ENCODE assay signal across 15 cellular contexts in genomic region chr4:109966891-109967481, GRCh38.
"Had no signal": no experiment of that assay in that cellular context is flagged by ENCODE, and none has a peak within 500 bp of the region (broad histone marks: within the 10 kb centered on the region; RNA-seq: fewer than 3 reads in every experiment).

No MANE protein-coding gene starts in this region.

- H3K27ac ChIP-seq: brain microvascular endothelial cell, spleen, uterus had no signal

- H3K36me3 ChIP-seq: brain microvascular endothelial cell, spleen, uterus had no signal

- H3K9me3 ChIP-seq: spleen, uterus had no signal

- H3K27me3 ChIP-seq: brain microvascular endothelial cell had no signal

- H3K4me3 ChIP-seq: spleen, uterus had no signal

- ATAC-seq: effector memory CD8-positive, alpha-beta T cell; left ventricle myocardium superior; natural killer cell treated with Interleukin-12 subunit alpha and Interleukin-12 subunit beta and Interleukin-15 and Interleukin-18, amount 100 ng/mL, for 72 hours; right cardiac atrium had no signal

- FAIRE-seq: kidney had no signal

- H3K4me1 ChIP-seq: uterus had no signal

- DNase-seq: activated CD4-positive, alpha-beta T cell treated with anti-CD3 and anti-CD28 coated beads, Interleukin-2, amount 10 ng/mL, durations not matched to agents 24 days and 14 days; activated CD4-positive, CD25-positive, alpha-beta regulatory T cell; activated gamma-delta T cell treated with Interleukin-2 at 50 U/mL for 16 hours; amygdala; brain microvascular endothelial cell; cerebellar nuclear complex; effector memory CD8-positive, alpha-beta T cell; erythroblast; kidney; left ventricle myocardium superior; right cardiac atrium; spleen; stimulated activated CD4-positive, alpha-beta T cell treated with anti-CD3 and anti-CD28 coated beads, Interleukin-1b, Interleukin-23, amount 100 ng/mL, for 48 hours; uterus had no signal
